ENCODE assay signal across 31 cellular contexts in the genomic region with DNA sequence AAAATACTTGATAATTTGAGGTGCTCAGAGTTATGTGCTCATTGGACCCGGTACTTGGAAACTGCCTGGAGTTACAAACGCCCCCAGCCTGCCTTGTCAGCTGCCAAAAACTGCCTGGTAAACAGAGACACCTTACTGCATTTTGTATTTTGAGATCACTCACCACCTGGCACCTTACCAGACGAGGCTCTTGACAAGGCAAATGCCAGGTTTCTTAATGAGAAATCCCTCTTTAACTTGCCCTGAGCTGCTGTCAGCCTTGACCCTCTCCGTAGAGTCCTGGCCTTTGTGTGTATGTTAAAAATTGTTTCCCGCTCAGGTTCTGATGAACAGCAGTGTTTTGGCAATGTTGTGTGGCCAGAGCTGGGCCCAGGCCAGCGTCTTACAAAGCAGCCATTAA. TPM values are rescaled to one million over a fixed set of nuclear protein-coding genes. Genes with fewer than 3 reads are reported as not detected.
DNase-seq lines count a peak whose midpoint lies in the region; ATAC-seq, FAIRE-seq and TF ChIP-seq lines count a peak whose summit lies in the region.
"Had no signal": no experiment of that assay in that cellular context is flagged by ENCODE, and none has a peak within 500 bp of the region (broad histone marks: within the 10 kb centered on the region; RNA-seq: fewer than 3 reads in every experiment).

No MANE protein-coding gene starts in this region.

- POLR2A ChIA-PET in HepG2 (lab: Yijun Ruan, JAX) = no interaction called here

- no peaks in the 10 kb centered on the region for H3K9me3 ChIP-seq in liver (ENCODE audit: control insufficient read depth in 4 of 4, low read length in 3 of 4)
- peaks cover 8% of the 10 kb centered on the region for H3K9me3 ChIP-seq in HepG2 (ENCODE audit: low read length)
- no peaks in the 10 kb centered on the region for H3K9me3 ChIP-seq in upper lobe of right lung
- H3K9me3 ChIP-seq: esophagus squamous epithelium, neutrophil, psoas muscle, SK-N-SH had no signal

- 56% methylated on average over 6 of the region's 6 CpGs for WGBS in liver
- 1% methylated on average over 6 of the region's 6 CpGs for WGBS in HepG2 (ENCODE audit: low lambda C conversion rate)

- H3K36me3 ChIP-seq in liver (ENCODE audit: control insufficient read depth in 4 of 4, insufficient read depth in 3 of 4, low read depth in 1 of 4, low read length in 3 of 4) = peaks cover 0 to 6% (median 0%) of the 10 kb centered on the region in 4 donors
- no peaks in the 10 kb centered on the region for H3K36me3 ChIP-seq in HepG2 (replicated peaks in 1 of 2; ENCODE audit: control insufficient read depth in 1 of 2, insufficient read depth in 2 of 2, low read length in 2 of 2)
- H3K36me3 ChIP-seq in upper lobe of right lung = no peaks in the 10 kb centered on the region
- H3K36me3 ChIP-seq: esophagus squamous epithelium, neutrophil had no signal

- no TSS peak for BruUV-seq in HepG2 (replicated peaks; lab: Mats Ljungman, UMichigan)

- TF ChIP-seq CTCF in liver (IDR thresholded peaks at IDR 0.05; ENCODE audit: low read depth, low read length, missing input control) (no peak), HepG2 (CRISPR knock-in tag; IDR thresholded peaks at IDR 0.05) (no peak), brain (conservative IDR thresholded peaks at IDR 0.05) (no peak), upper lobe of right lung (IDR thresholded peaks at IDR 0.05) (no peak)

- peaks cover 34% of the 10 kb centered on the region for H3K36me3 Mint-ChIP-seq in brain
- H3K36me3 Mint-ChIP-seq: activated naive CD8-positive, alpha-beta T cell had no signal

- DNase-seq in HepG2 (ENCODE audit: low spot score) (no peak), NCI-H2171 treated with DMSO at 0.1 percent for 48 hours (lab: John Stamatoyannopoulos, UW) (peak; percentile 84), upper lobe of right lung (no peak), GF-D8 (lab: John Stamatoyannopoulos, UW) (no peak)
- no peak for DNase-seq in activated CD4-positive, alpha-beta T cell treated with anti-CD3 and anti-CD28 coated beads for 1 hour
- DNase-seq: ACHN; activated CD4-positive, CD25-positive, alpha-beta regulatory T cell treated with anti-CD3 and anti-CD28 coated beads, Interleukin-2, amount 50 U/mL, for 72 hours; activated CD8-positive, alpha-beta T cell treated with anti-CD3 and anti-CD28 coated beads, Interleukin-2, amount 10 ng/mL, durations not matched to agents 7 days and 5 days; activated effector memory CD4-positive, alpha-beta T cell treated with Interleukin-2 at 50 U/mL for 16 hours; activated T-cell treated with anti-CD3 and anti-CD28 coated beads for 4 hours; aorta; central memory CD4-positive, alpha-beta T cell; dermis blood vessel endothelial cell; esophagus squamous epithelium; foreskin melanocyte; left cardiac atrium; NCI-H1694 treated with DMSO at 0.1 percent for 48 hours; psoas muscle; SK-N-SH; stimulated activated CD4-positive, alpha-beta T cell treated with anti-CD3 and anti-CD28 coated beads, Interleukin-4, amount 100 ng/mL, for 4 hours; T-helper 17 cell had no signal

- CTCF ChIA-PET in HepG2 (lab: Yijun Ruan, JAX; ENCODE audit: low intra/inter-chr PET ratio, low total read pairs) = no interaction called here

- TF ChIP-seq EP300 in HepG2 (IDR thresholded peaks at IDR 0.05; ENCODE audit: low read depth in 2 of 2, low read length in 2 of 2) (no peak), HepG2 (CRISPR knock-in tag; IDR thresholded peaks at IDR 0.05; ENCODE audit: borderline replicate concordance) (no peak)

- no peaks in the 10 kb centered on the region for H3K27me3 Mint-ChIP-seq in brain
- H3K27me3 Mint-ChIP-seq: stimulated activated memory B cell treated with anti-CD40 and anti-IgM and Interleukin-4, amounts not matched to agents 10 μg/mL and 1 μg/mL and 100 μg/mL, for 72 hours had no signal

- H3K4me3 ChIP-seq in liver (ENCODE audit: low read depth in 1 of 3, low read length in 3 of 3) = no peak overlapping the region
- no peak overlapping the region for H3K4me3 ChIP-seq in HepG2 (replicated peaks in 1 of 3; ENCODE audit: insufficient read depth in 1 of 3, low read depth in 2 of 3, low read length in 3 of 3)
- H3K4me3 ChIP-seq in upper lobe of right lung = no peak overlapping the region
- H3K4me3 ChIP-seq: esophagus squamous epithelium, GM12878, hepatocyte, psoas muscle had no signal

- H2AFZ ChIP-seq in HepG2 (ENCODE audit: low read length) = no peak overlapping the region
- H2AFZ ChIP-seq: hepatocyte had no signal

- H3K79me2 ChIP-seq in HepG2 (ENCODE audit: insufficient read depth, low read length) = no peaks in the 10 kb centered on the region
- H3K79me2 ChIP-seq: hepatocyte had no signal

- FAIRE-seq in HepG2 (lab: Jason Lieb, UNC) = no peak
- FAIRE-seq: GM12878 had no signal

- ATAC-seq in HepG2 (no peak), upper lobe of right lung (peak; percentile 20), HG02840 (IDR thresholded peaks at IDR 0.05; ENCODE audit: low FRiP score, unreplicated experiment) (no peak)
- ATAC-seq: activated CD8-positive, alpha-beta T cell treated with anti-CD3 and anti-CD28 coated beads, Interleukin-2, amount 10 ng/mL, durations not matched to agents 7 days and 5 days; GM12878; left cardiac atrium; psoas muscle; stimulated activated memory B cell treated with anti-CD40 and anti-IgM and Interleukin-4, amounts not matched to agents 10 μg/mL and 1 μg/mL and 100 μg/mL, for 72 hours; T-helper 17 cell had no signal

- no peaks in the 10 kb centered on the region for H4K20me1 ChIP-seq in HepG2 (ENCODE audit: insufficient read depth, low read length)

- H3K4me2 ChIP-seq in HepG2 (ENCODE audit: low read depth, low read length) = no peak overlapping the region
- H3K4me2 ChIP-seq: hepatocyte, KMS-11, SK-N-SH had no signal

- no peak for TF ChIP-seq POLR2A in HepG2 (IDR thresholded peaks at IDR 0.05; ENCODE audit: insufficient read depth in 1 of 2, low read depth in 2 of 2, low read length in 2 of 2)

- H3K9me3 Mint-ChIP-seq in brain = peaks cover 6 to 27% (median 14%) of the 10 kb centered on the region in 5 experiments

- peak overlapping the region in 1 of 2 donors; percentile 13 for H3K9ac ChIP-seq in liver (ENCODE audit: low read depth in 1 of 2, low read length in 2 of 2)
- H3K9ac ChIP-seq in HepG2 (ENCODE audit: insufficient read depth, low read depth, low read length) = no peak overlapping the region
- H3K9ac ChIP-seq: KMS-11, SK-N-SH had no signal

- H3K27ac Mint-ChIP-seq in brain = peak overlapping the region in 3 of 5 experiments; percentile 27 to 55 (median 42)
- H3K27ac Mint-ChIP-seq: activated CD8-positive, alpha-beta T cell treated with anti-CD3 and anti-CD28 coated beads, Interleukin-2, amount 10 ng/mL, durations not matched to agents 7 days and 5 days; activated naive CD8-positive, alpha-beta T cell; stimulated activated memory B cell treated with anti-CD40 and anti-IgM and Interleukin-4, amounts not matched to agents 10 μg/mL and 1 μg/mL and 100 μg/mL, for 72 hours; T-helper 17 cell had no signal

- TF ChIP-seq RAD21 in liver (IDR thresholded peaks at IDR 0.05) = no peak
- TF ChIP-seq RAD21 in HepG2 (CRISPR knock-in tag; IDR thresholded peaks at IDR 0.05) = no peak

- intact Hi-C loops in HepG2 (cut with micrococcal nuclease; ENCODE audit: unreplicated experiment) (no loop called here), upper lobe of right lung (cut with DNase I) (no loop called here)

- no peaks in the 10 kb centered on the region for H3K27me3 ChIP-seq in liver (ENCODE audit: control insufficient read depth in 4 of 4, insufficient read depth in 4 of 4, low read length in 3 of 4)
- H3K27me3 ChIP-seq in HepG2 (ENCODE audit: control insufficient read depth in 1 of 2, insufficient read depth in 2 of 2, low read length in 2 of 2) = peaks cover 8 to 21% of the 10 kb centered on the region in 2 experiments; a peak in 4 of 5 replicates
- H3K27me3 ChIP-seq in upper lobe of right lung = no peaks in the 10 kb centered on the region
- H3K27me3 ChIP-seq: esophagus squamous epithelium, hepatocyte, neutrophil had no signal

- H3K4me1 Mint-ChIP-seq in brain = no peaks in the 10 kb centered on the region
- H3K4me1 Mint-ChIP-seq: T-helper 17 cell had no signal

- in situ Hi-C loops in HepG2 (cut with HindIII; ENCODE audit: extremely low pct_ligation_motif_present, low pct_unique_long_range_greater_than_20kb) = no loop called here

- H3K4me1 ChIP-seq in liver (ENCODE audit: control insufficient read depth in 4 of 4, insufficient read depth in 4 of 4, low read length in 3 of 4) = peaks cover 2 to 27% (median 16%) of the 10 kb centered on the region in 4 donors
- H3K4me1 ChIP-seq in HepG2 (ENCODE audit: insufficient read depth, low read length) = no peaks in the 10 kb centered on the region
- no peaks in the 10 kb centered on the region for H3K4me1 ChIP-seq in upper lobe of right lung
- H3K4me1 ChIP-seq: esophagus squamous epithelium, psoas muscle had no signal

- H3K4me3 Mint-ChIP-seq in brain = no peak overlapping the region
- H3K4me3 Mint-ChIP-seq: activated CD8-positive, alpha-beta T cell treated with anti-CD3 and anti-CD28 coated beads, Interleukin-2, amount 10 ng/mL, durations not matched to agents 7 days and 5 days; activated naive CD8-positive, alpha-beta T cell; stimulated activated memory B cell treated with anti-CD40 and anti-IgM and Interleukin-4, amounts not matched to agents 10 μg/mL and 1 μg/mL and 100 μg/mL, for 72 hours; T-helper 17 cell had no signal

- H3K27ac ChIP-seq in liver (ENCODE audit: low read depth in 1 of 2, low read length in 2 of 2) (peak overlapping the region; percentile 26 to 56), HepG2 (ENCODE audit: extremely low read length, insufficient read depth, low read length) (no peak overlapping the region), upper lobe of right lung (no peak overlapping the region)
- H3K27ac ChIP-seq: esophagus squamous epithelium, hepatocyte, KMS-11, neutrophil, psoas muscle had no signal

RNA-seq across cellular contexts. Expression of gene SYT17, which starts 28.8 kb away (rescaled TPM):
- total RNA-seq in liver = 1 to 10 TPM; 2.5 to 4.9 TPM
- 1 to 10 TPM; 6.1 to 7.7 TPM for polyA plus RNA-seq in liver
- 0.14 TPM in 1 of 2 replicates, not detected in the other for total RNA-seq in HepG2 (2016; rRNA removed; fragmentation: Illumina TruSeq; extraction: Trizol)
- not detected in 2 replicates for total RNA-seq in HepG2 (2016; cell fraction: cytosol; rRNA removed; fragmentation: Illumina TruSeq; extraction: Trizol; ENCODE audit: low read depth)
- total RNA-seq in HepG2 (2016; cell fraction: insoluble cytoplasmic fraction; rRNA removed; fragmentation: Illumina TruSeq; extraction: Trizol) = not detected in 2 replicates
- not detected in 2 replicates for total RNA-seq in HepG2 (2016; cell fraction: membrane; rRNA removed; fragmentation: Illumina TruSeq; extraction: Trizol)
- 0.34 TPM in 1 of 2 replicates, not detected in the other for total RNA-seq in HepG2 (2016; cell fraction: nucleus; rRNA removed; fragmentation: Illumina TruSeq; extraction: Trizol)
- polyA plus RNA-seq in HepG2 (2011; rRNA removed) = 0.44 and 0.85 TPM in 2 replicates
- polyA plus RNA-seq in HepG2 (2011; cell fraction: cytosol; rRNA removed) = 0.12 and 0.22 TPM in 2 replicates
- 0.50 and 1.0 TPM in 2 replicates for polyA plus RNA-seq in HepG2 (2011; cell fraction: nucleus; rRNA removed)
- 0.07 TPM in 1 of 2 replicates, not detected in the other for polyA plus RNA-seq in HepG2 (2012)
- polyA plus RNA-seq in HepG2 (2016; cell fraction: cytosol; fragmentation: Illumina TruSeq; extraction: Trizol; ENCODE audit: low read depth) = 0.08 TPM in 1 of 2 replicates, not detected in the other
- polyA plus RNA-seq in HepG2 (2016; cell fraction: insoluble cytoplasmic fraction; fragmentation: Illumina TruSeq; extraction: Trizol; ENCODE audit: low read depth) = not detected in 2 replicates
- polyA plus RNA-seq in HepG2 (2016; cell fraction: membrane; fragmentation: Illumina TruSeq; extraction: Trizol; ENCODE audit: low read depth) = 0.16 TPM in 1 of 2 replicates, not detected in the other
- 0.67 TPM in 1 of 2 replicates, not detected in the other for polyA plus RNA-seq in HepG2 (2016; cell fraction: nucleus; fragmentation: Illumina TruSeq; extraction: Trizol; ENCODE audit: insufficient read depth, low read depth)
- polyA minus RNA-seq in HepG2 (2011; rRNA and poly(A)+ RNA removed; ENCODE audit: low replicate concordance) = 0.56 and 0.72 TPM in 2 replicates
- polyA minus RNA-seq in HepG2 (2011; cell fraction: cytosol; rRNA and poly(A)+ RNA removed) = not detected in 2 replicates
- polyA minus RNA-seq in HepG2 (2011; cell fraction: nucleus; rRNA and poly(A)+ RNA removed) = 0.13 and 1.1 TPM in 2 replicates
- polyA plus RNA-seq in brain (ENCODE audit: insufficient read depth, low read depth, low replicate concordance) = 8.2 TPM
- 13.7 TPM for total RNA-seq in upper lobe of right lung
- total RNA-seq: activated CD8-positive, alpha-beta T cell treated with anti-CD3 and anti-CD28 coated beads, Interleukin-2, amount 10 ng/mL, durations not matched to agents 7 days and 5 days had no signal
- polyA plus RNA-seq: BJ had no signal

Comparison
In these comparisons a context has a peak if more than half of its experiments do, and no peak if none do; other contexts are left out.
1. H3K27ac ChIP-seq: peak in liver (2 of 2); none in HepG2 (single experiment) and upper lobe of right lung (single experiment).